In the genomic region with DNA sequence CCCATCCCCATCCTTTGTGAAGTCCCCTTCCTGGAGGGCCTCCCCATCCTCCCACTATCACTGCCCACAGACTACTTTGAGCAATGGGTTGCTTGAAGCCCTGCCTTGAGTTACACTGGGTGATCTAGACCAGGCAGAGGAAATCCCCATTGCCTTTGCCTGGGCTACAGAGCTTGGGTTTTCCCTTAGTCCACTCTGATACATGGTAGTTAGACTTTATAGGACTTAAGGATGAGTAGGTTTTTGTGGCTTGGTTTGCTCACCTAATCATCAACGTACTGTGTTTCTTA, we compare ENCODE assay signal across 9 cellular contexts.
DNase-seq lines count a peak whose midpoint lies in the region; ATAC-seq and TF ChIP-seq lines count a peak whose summit lies in the region.
"Had no signal": no experiment of that assay in that cellular context is flagged by ENCODE, and none has a peak within 500 bp of the region (broad histone marks: within the 10 kb centered on the region; RNA-seq: fewer than 3 reads in every experiment).

No MANE protein-coding gene starts in this region.

- H3K27me3 Mint-ChIP-seq in nephron (ENCODE audit: low read depth) = no peaks in the 10 kb centered on the region

- no peak overlapping the region for H3K4me3 Mint-ChIP-seq in nephron

- H3K9me3 Mint-ChIP-seq in nephron = no peaks in the 10 kb centered on the region

- DNase-seq in T-helper 2 cell (peak in 4 of 5 experiments; percentile 13 to 49 (median 26)), NCI-H748 (lab: John Stamatoyannopoulos, UW; ENCODE audit: unreplicated experiment) (no peak), coronary artery (ENCODE audit: low spot score) (no peak), NCI-H146 treated with DMSO at 0.1 percent for 48 hours (lab: John Stamatoyannopoulos, UW; ENCODE audit: unreplicated experiment) (no peak), NCI-H226 (no peak)
- DNase-seq: brain microvascular endothelial cell had no signal

- H3K27ac Mint-ChIP-seq in nephron = peak overlapping the region in 2 of 3 experiments; percentile 29 to 71

- TF ChIP-seq CTCF in nephron (IDR thresholded peaks at IDR 0.05; ENCODE audit: unreplicated experiment in 3 of 3) (no peak), coronary artery (IDR thresholded peaks at IDR 0.05) (no peak)

- H3K27ac ChIP-seq in coronary artery = peak overlapping the region in 1 of 2 donors; percentile 57
- H3K27ac ChIP-seq: brain microvascular endothelial cell had no signal

- ATAC-seq in GM18505 (IDR thresholded peaks at IDR 0.05; ENCODE audit: unreplicated experiment) (peak; percentile 37), HG02642 (IDR thresholded peaks at IDR 0.05; ENCODE audit: poor library complexity, unreplicated experiment) (peak; percentile 66)

- no peaks in the 10 kb centered on the region for H3K36me3 Mint-ChIP-seq in nephron (ENCODE audit: low read depth)

- no peak overlapping the region for H3K4me3 ChIP-seq in coronary artery

- H3K4me1 Mint-ChIP-seq in nephron = peaks cover 84% of the 10 kb centered on the region

- TF ChIP-seq POLR2A in GM18505 (IDR thresholded peaks at IDR 0.05; ENCODE audit: borderline replicate concordance, extremely low read depth, insufficient read depth, insufficient read length) = no peak

Comparison
In these comparisons a context has a peak if more than half of its experiments do, and no peak if none do; other contexts are left out.
1. DNase-seq: peak in T-helper 2 cell (4 of 5); none in NCI-H748 (single experiment), coronary artery (single experiment), NCI-H146 treated with DMSO at 0.1 percent for 48 hours (single experiment) and NCI-H226 (single experiment).